In the genomic region with DNA sequence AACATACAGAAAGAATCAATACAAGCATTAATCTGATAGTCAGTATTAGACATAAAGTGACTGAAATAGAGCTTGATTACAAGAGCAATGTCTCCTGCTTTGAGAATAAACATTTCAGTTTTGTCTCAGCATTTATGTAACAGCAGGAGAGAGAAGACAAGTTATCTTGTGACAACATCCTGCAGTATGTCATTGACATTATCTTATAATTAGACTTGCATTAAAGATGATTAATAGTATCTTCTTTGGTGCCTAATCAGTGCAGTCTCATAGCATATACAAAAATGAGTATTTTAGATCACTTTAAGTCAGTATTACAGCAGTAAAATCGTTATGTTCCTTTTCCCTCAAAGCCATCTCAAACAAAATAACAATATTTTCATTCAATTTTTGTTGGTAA, we compare ENCODE assay signal across 27 cellular contexts.
"Had no signal": no experiment of that assay in that cellular context is flagged by ENCODE, and none has a peak within 500 bp of the region (broad histone marks: within the 10 kb centered on the region; RNA-seq: fewer than 3 reads in every experiment).

No MANE protein-coding gene starts in this region.

- ATAC-seq: psoas muscle; right cardiac atrium; right lobe of liver; stimulated activated effector memory CD8-positive, alpha-beta T cell treated with anti-CD3 and anti-CD28 coated beads, Interleukin-12 subunit alpha, Interleukin-12 subunit beta, amount 100 ng/mL, for 72 hours; stimulated activated naive B cell treated with anti-CD40 and anti-IgM and Interleukin-4, amounts not matched to agents 10 μg/mL and 1 μg/mL and 100 μg/mL, for 72 hours had no signal

- H3K4me3 Mint-ChIP-seq: nephron; neural progenitor cell; stimulated activated effector memory CD8-positive, alpha-beta T cell treated with anti-CD3 and anti-CD28 coated beads, Interleukin-12 subunit alpha, Interleukin-12 subunit beta, amount 100 ng/mL, for 72 hours; stimulated activated naive B cell treated with anti-CD40 and anti-IgM and Interleukin-4, amounts not matched to agents 10 μg/mL and 1 μg/mL and 100 μg/mL, for 72 hours; stimulated activated naive CD8-positive, alpha-beta T cell treated with anti-CD3 and anti-CD28 coated beads, Interleukin-15, Interleukin-2, amounts not matched to agents 100 ng/mL and 50 ng/mL, for 24 hours had no signal

- H3K4me3 ChIP-seq: neural progenitor cell, ovary, psoas muscle, right lobe of liver, sigmoid colon, stomach, thoracic aorta, thyroid gland, tibial nerve, upper lobe of left lung, vagina had no signal

- H3K9ac ChIP-seq: neural progenitor cell, parathyroid adenoma had no signal

- H3K9me3 ChIP-seq: ovary, psoas muscle, right lobe of liver, sigmoid colon, thyroid gland, upper lobe of left lung, vagina had no signal

- DNase-seq: occipital lobe; ovary; posterior cingulate gyrus; psoas muscle; right cardiac atrium; right lobe of liver; sigmoid colon; small intestine; stimulated activated CD4-positive, alpha-beta T cell treated with anti-CD3 and anti-CD28 coated beads, Interleukin-15, amount 100 ng/mL, for 24 hours; stimulated activated CD4-positive, alpha-beta T cell treated with anti-CD3 and anti-CD28 coated beads, Interleukin-2, amount 100 ng/mL, for 24 hours; stimulated activated CD4-positive, alpha-beta T cell treated with anti-CD3 and anti-CD28 coated beads, Interleukin-2, amount 100 ng/mL, for 48 hours; stimulated activated CD4-positive, alpha-beta T cell treated with anti-CD3 and anti-CD28 coated beads, Interleukin-4, amount 100 ng/mL, for 24 hours; stimulated activated naive B cell treated with anti-CD40 and anti-IgM and Interleukin-4, amounts not matched to agents 10 μg/mL and 1 μg/mL and 100 μg/mL, for 72 hours; stimulated activated naive CD4-positive, alpha-beta T cell treated with Interleukin-2 at 50 U/mL for 16 hours; stomach; thyroid gland; trophoblast cell; upper lobe of left lung had no signal

- H3K27me3 Mint-ChIP-seq: progenitor cell of endocrine pancreas; stimulated activated naive B cell treated with anti-CD40 and anti-IgM and Interleukin-4, amounts not matched to agents 10 μg/mL and 1 μg/mL and 100 μg/mL, for 72 hours; stimulated activated naive CD8-positive, alpha-beta T cell treated with anti-CD3 and anti-CD28 coated beads, Interleukin-15, Interleukin-2, amounts not matched to agents 100 ng/mL and 50 ng/mL, for 24 hours had no signal

- H3K27ac ChIP-seq: neural progenitor cell, ovary, parathyroid adenoma, psoas muscle, right lobe of liver, sigmoid colon, stomach, thoracic aorta, thyroid gland, tibial nerve, upper lobe of left lung, vagina had no signal

- H2AFZ ChIP-seq: neural progenitor cell, parathyroid adenoma had no signal

- H3K79me2 ChIP-seq: parathyroid adenoma had no signal

- H3K36me3 ChIP-seq: ovary, right lobe of liver, sigmoid colon, stomach, thoracic aorta, thyroid gland, tibial nerve, upper lobe of left lung, vagina had no signal

- H3K4me1 Mint-ChIP-seq: nephron; stimulated activated effector memory CD8-positive, alpha-beta T cell treated with anti-CD3 and anti-CD28 coated beads, Interleukin-12 subunit alpha, Interleukin-12 subunit beta, amount 100 ng/mL, for 72 hours; stimulated activated naive B cell treated with anti-CD40 and anti-IgM and Interleukin-4, amounts not matched to agents 10 μg/mL and 1 μg/mL and 100 μg/mL, for 72 hours had no signal

- H3K9me3 Mint-ChIP-seq: stimulated activated naive CD8-positive, alpha-beta T cell treated with anti-CD3 and anti-CD28 coated beads, Interleukin-15, Interleukin-2, amounts not matched to agents 100 ng/mL and 50 ng/mL, for 24 hours had no signal

- H3K36me3 Mint-ChIP-seq: stimulated activated effector memory CD8-positive, alpha-beta T cell treated with anti-CD3 and anti-CD28 coated beads, Interleukin-12 subunit alpha, Interleukin-12 subunit beta, amount 100 ng/mL, for 72 hours; stimulated activated naive B cell treated with anti-CD40 and anti-IgM and Interleukin-4, amounts not matched to agents 10 μg/mL and 1 μg/mL and 100 μg/mL, for 72 hours had no signal

- H3K4me1 ChIP-seq: parathyroid adenoma, psoas muscle, right lobe of liver, sigmoid colon, stomach, thyroid gland, upper lobe of left lung, vagina had no signal

- H3K27ac Mint-ChIP-seq: nephron; neural progenitor cell; progenitor cell of endocrine pancreas; stimulated activated effector memory CD8-positive, alpha-beta T cell treated with anti-CD3 and anti-CD28 coated beads, Interleukin-12 subunit alpha, Interleukin-12 subunit beta, amount 100 ng/mL, for 72 hours; stimulated activated naive B cell treated with anti-CD40 and anti-IgM and Interleukin-4, amounts not matched to agents 10 μg/mL and 1 μg/mL and 100 μg/mL, for 72 hours; stimulated activated naive CD8-positive, alpha-beta T cell treated with anti-CD3 and anti-CD28 coated beads, Interleukin-15, Interleukin-2, amounts not matched to agents 100 ng/mL and 50 ng/mL, for 24 hours had no signal

- H3K27me3 ChIP-seq: neural progenitor cell, right lobe of liver, sigmoid colon, stomach, thyroid gland, tibial nerve, upper lobe of left lung, vagina had no signal

- H3K4me2 ChIP-seq: neural progenitor cell had no signal
